ENCODE assay signal across 16 cellular contexts in genomic region chr4:118761387-118762016, GRCh38.
DNase-seq lines count a peak whose midpoint lies in the region; TF ChIP-seq lines count a peak whose summit lies in the region.
"Had no signal": no experiment of that assay in that cellular context is flagged by ENCODE, and none has a peak within 500 bp of the region (broad histone marks: within the 10 kb centered on the region; RNA-seq: fewer than 3 reads in every experiment).

No MANE protein-coding gene starts in this region.

- peaks cover 36% of the 10 kb centered on the region; the same call in 1 of the 2 replicates for H3K79me2 ChIP-seq in OCI-LY7 (ENCODE audit: insufficient read depth, low read depth, low read length)

- no TSS peak for BruUV-seq in OCI-LY7 (replicated peaks; lab: Mats Ljungman, UMichigan)

- intact Hi-C loops in OCI-LY7 (cut with micrococcal nuclease; ENCODE audit: unreplicated experiment), result loop anchor here (2.0 to 10.0 kb wide), 3 partner anchors 77 to 477 kb away; partner anchors contain the start of genes METTL14 and USP53
- intact Hi-C loops in ovary (cut with DNase I), result no loop called here
- intact Hi-C loops in transverse colon (cut with DNase I; ENCODE audit: low total_unique reads), result loop anchor here (10.0 kb wide), 1 partner anchor 123 kb away; the partner anchor contains the start of gene SYNPO2

- H3K4me2 ChIP-seq in OCI-LY7 (ENCODE audit: low read length), result peak overlapping the region; percentile 92

- H3K9me2 ChIP-seq in OCI-LY7 (ENCODE audit: insufficient read depth, low read length), result no peaks in the 10 kb centered on the region

- H3K27ac ChIP-seq in OCI-LY7 (ENCODE audit: low read depth, low read length, poor library complexity, severe bottlenecking) (peak overlapping the region; percentile 96), ovary (peak overlapping the region; percentile 13 to 63), transverse colon (peak overlapping the region; percentile 64 to 81 (median 76))

- DNase-seq in OCI-LY7 (ENCODE audit: low spot score) (no peak), fibroblast of peridontal ligament (ENCODE audit: extremely low read depth) (peak; percentile 53), ovary (no peak), transverse colon (no peak), occipital lobe (lab: John Stamatoyannopoulos, UW) (no peak), LoVo (ENCODE audit: low spot score) (no peak)
- no peak for DNase-seq in stimulated activated CD4-positive, alpha-beta T cell treated with anti-CD3 and anti-CD28 coated beads, Interleukin-4, amount 100 ng/mL, for 4 hours
- DNase-seq: activated CD4-positive, alpha-beta T cell treated with anti-CD3 and anti-CD28 coated beads for 36 hours; activated CD8-positive, alpha-beta memory T cell treated with anti-CD3 and anti-CD28 coated beads, Interleukin-2, amount 50 U/mL, for 4 hours; aorta; GF-D8; MV-4-11; naive thymus-derived CD4-positive, alpha-beta T cell; NCI-H1930; NCI-H510A had no signal

- TF ChIP-seq POLR2A in ovary (IDR thresholded peaks at IDR 0.05) (no peak), transverse colon (IDR thresholded peaks at IDR 0.05) (no peak)

- H3K4me3 ChIP-seq in OCI-LY7 (ENCODE audit: low read depth, low read length, poor library complexity, severe bottlenecking) (peak overlapping the region; percentile 68), ovary (no peak overlapping the region), transverse colon (no peak overlapping the region)

- no peaks in the 10 kb centered on the region for H4K20me1 ChIP-seq in OCI-LY7 (ENCODE audit: insufficient read depth, low read length)

- H3K9me3 ChIP-seq in OCI-LY7 (ENCODE audit: low read length), result no peaks in the 10 kb centered on the region
- no peaks in the 10 kb centered on the region for H3K9me3 ChIP-seq in ovary
- no peaks in the 10 kb centered on the region for H3K9me3 ChIP-seq in transverse colon
- H3K9me3 ChIP-seq: BE2C had no signal

- WGBS in ovary, 3 donors, result 21 to 37% (median 23%) methylated on average over 2 of the region's 2 CpGs
- WGBS in transverse colon (ENCODE audit: low coverage in 1 of 2), 2 donors, result 72 to 73% methylated on average over 1 to 2 of the region's 2 CpGs

- no peak for TF ChIP-seq CTCF in OCI-LY7 (conservative IDR thresholded peaks at IDR 0.05; ENCODE audit: low read length)
- no peak for TF ChIP-seq CTCF in ovary (IDR thresholded peaks at IDR 0.05)
- no peak for TF ChIP-seq CTCF in transverse colon (IDR thresholded peaks at IDR 0.05)

- H3K36me3 ChIP-seq in OCI-LY7 (ENCODE audit: insufficient read depth, low read length), result peaks cover 48% of the 10 kb centered on the region
- H3K36me3 ChIP-seq in ovary, result no peaks in the 10 kb centered on the region
- peaks cover 0 to 5% (median under 1%) of the 10 kb centered on the region in 4 donors for H3K36me3 ChIP-seq in transverse colon

- H3K27me3 ChIP-seq in ovary (no peaks in the 10 kb centered on the region), transverse colon (no peaks in the 10 kb centered on the region)
- H3K27me3 ChIP-seq: BE2C had no signal

- CTCF ChIA-PET in OCI-LY7 (lab: Charles Lee; ENCODE audit: unreplicated experiment), result no interaction called here

- POLR2A ChIA-PET in OCI-LY7 (lab: Charles Lee), result interaction anchor here (2.2 kb wide), 1 partner anchor 10 kb away, joined by 9 read pairs; no protein-coding TSS in a partner anchor

- peak overlapping the region; percentile 7; the same call in 1 of the 2 replicates for H2AFZ ChIP-seq in OCI-LY7 (ENCODE audit: low read length)

- TF ChIP-seq EP300 in ovary (IDR thresholded peaks at IDR 0.05) (no peak), transverse colon (IDR thresholded peaks at IDR 0.05; ENCODE audit: low read depth) (no peak)

- in situ Hi-C loops in transverse colon (cut with MboI; ENCODE audit: low pct_ligation_motif_present in 1 of 4, low pct_unique_long_range_greater_than_20kb in 1 of 4, low sequenced_read_pairs in 3 of 4), result loop anchor here in 2 of 4 donors (10.0 to 25.0 kb wide), 3 partner anchors 126 to 226 kb away; partner anchors contain the start of gene SYNPO2 (in 1 of the 2)

- peaks cover 59% of the 10 kb centered on the region for H3K4me1 ChIP-seq in OCI-LY7 (ENCODE audit: insufficient read depth, low read length, poor library complexity, severe bottlenecking)
- H3K4me1 ChIP-seq in ovary (ENCODE audit: insufficient read depth), result peaks cover 16% of the 10 kb centered on the region
- H3K4me1 ChIP-seq in transverse colon, result peaks cover 6 to 77% (median 16%) of the 10 kb centered on the region in 4 donors

Comparison
In these comparisons a context has a peak if more than half of its experiments do, and no peak if none do; other contexts are left out.
1. H3K27ac ChIP-seq: peak in every context shown above with its lines; median percentile 96 in OCI-LY7; 76 in transverse colon; 38 in ovary.
2. intact Hi-C loops: an anchor here in OCI-LY7 (2.0 to 10.0 kb wide) and transverse colon (10.0 kb wide); none called in ovary.